Comparison of ENCODE assay signal across 34 cellular contexts in the genomic region with DNA sequence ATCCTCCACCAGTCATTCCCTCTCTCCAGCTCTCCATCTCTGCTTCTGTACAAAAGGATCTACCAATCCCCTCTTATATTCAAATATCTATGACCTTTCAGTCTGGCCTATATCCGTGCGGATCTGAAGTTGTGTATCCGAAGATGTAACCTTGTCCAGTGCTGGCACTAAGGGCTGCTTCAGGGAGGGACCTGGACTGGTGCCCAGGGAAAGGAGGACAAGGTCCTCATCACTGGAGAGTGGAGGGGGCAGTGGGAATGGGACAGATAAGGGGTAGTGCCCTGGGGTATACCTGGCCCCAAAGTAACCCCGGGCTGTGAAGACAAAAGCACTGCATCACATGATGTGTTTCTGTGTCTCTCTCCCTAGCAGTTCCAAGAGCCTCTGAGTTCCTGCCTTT. TPM values are rescaled to one million over a fixed set of nuclear protein-coding genes. Genes with fewer than 3 reads are reported as not detected.
"Had no signal": no experiment of that assay in that cellular context is flagged by ENCODE, and none has a peak within 500 bp of the region (broad histone marks: within the 10 kb centered on the region; RNA-seq: fewer than 3 reads in every experiment).

No MANE protein-coding gene starts in this region.

- FAIRE-seq: islet of Langerhans, kidney had no signal

- H3K36me3 ChIP-seq: left lung, lower lobe of right lung, neural progenitor cell, neutrophil, ovary, right atrium auricular region, right lobe of liver, stomach, thyroid gland, transverse colon, upper lobe of right lung, uterus had no signal

- H3K27me3 ChIP-seq: left lung, neural progenitor cell, ovary, right atrium auricular region, right lobe of liver, testis, thyroid gland, transverse colon, upper lobe of right lung, uterus had no signal

- H3K36me3 Mint-ChIP-seq: immature natural killer cell; mesothelial cell of epicardium; naive B cell; natural killer cell; neural progenitor cell; stimulated activated memory B cell treated with anti-CD40 and anti-IgM and Interleukin-4, amounts not matched to agents 10 μg/mL and 1 μg/mL and 100 μg/mL, for 72 hours had no signal

- H3K4me3 Mint-ChIP-seq: immature natural killer cell; mesothelial cell of epicardium; naive B cell; natural killer cell; nephron progenitor cell; neural progenitor cell; stimulated activated memory B cell treated with anti-CD40 and anti-IgM and Interleukin-4, amounts not matched to agents 10 μg/mL and 1 μg/mL and 100 μg/mL, for 72 hours had no signal

- H3K4me1 ChIP-seq: left lung, lower lobe of right lung, neural progenitor cell, right atrium auricular region, right lobe of liver, stomach, testis, thyroid gland, transverse colon, upper lobe of right lung, uterus had no signal

- H3K27me3 Mint-ChIP-seq: naive B cell; stimulated activated memory B cell treated with anti-CD40 and anti-IgM and Interleukin-4, amounts not matched to agents 10 μg/mL and 1 μg/mL and 100 μg/mL, for 72 hours had no signal

- H3K27ac ChIP-seq: left lung, lower lobe of right lung, neural progenitor cell, neutrophil, ovary, right atrium auricular region, right lobe of liver, stomach, testis, thyroid gland, transverse colon, upper lobe of right lung, uterus had no signal

- DNase-seq: hypothalamus; immature natural killer cell; kidney; left colon; left lung; lower lobe of right lung; mammary epithelial cell; mesendoderm; naive B cell; natural killer cell; nephron progenitor cell; occipital lobe; ovary; right lobe of liver; stimulated activated CD4-positive, alpha-beta T cell treated with anti-CD3 and anti-CD28 coated beads, Interleukin-1b, Interleukin-23, amount 100 ng/mL, for 48 hours; stimulated activated CD4-positive, alpha-beta T cell treated with anti-CD3 and anti-CD28 coated beads, Interleukin-2, amount 100 ng/mL, for 48 hours; stimulated activated CD4-positive, alpha-beta T cell treated with anti-CD3 and anti-CD28 coated beads, Interleukin-4, amount 100 ng/mL, for 4 hours; stimulated activated CD8-positive, alpha-beta memory T cell treated with anti-CD3 and anti-CD28 coated beads, Interleukin-4, amount 100 ng/mL, for 48 hours; stimulated activated naive CD4-positive, alpha-beta T cell treated with Interleukin-2 at 50 U/mL for 16 hours; stomach; testis; thyroid gland; transverse colon; upper lobe of right lung; uterus had no signal

- H3K9me3 Mint-ChIP-seq: immature natural killer cell; mesothelial cell of epicardium; naive B cell; natural killer cell; nephron progenitor cell; neural progenitor cell; stimulated activated memory B cell treated with anti-CD40 and anti-IgM and Interleukin-4, amounts not matched to agents 10 μg/mL and 1 μg/mL and 100 μg/mL, for 72 hours had no signal

- H3K27ac Mint-ChIP-seq: immature natural killer cell; mesothelial cell of epicardium; natural killer cell; nephron progenitor cell; neural progenitor cell; progenitor cell of endocrine pancreas; stimulated activated memory B cell treated with anti-CD40 and anti-IgM and Interleukin-4, amounts not matched to agents 10 μg/mL and 1 μg/mL and 100 μg/mL, for 72 hours had no signal

- H3K9me3 ChIP-seq: left lung, lower lobe of right lung, neutrophil, ovary, right atrium auricular region, right lobe of liver, stomach, testis, thyroid gland, transverse colon, upper lobe of right lung, uterus had no signal

- H3K4me3 ChIP-seq: left lung, lower lobe of right lung, neural progenitor cell, ovary, right atrium auricular region, right lobe of liver, smooth muscle cell, stomach, testis, thyroid gland, transverse colon, upper lobe of right lung, uterus had no signal

- H3K4me1 Mint-ChIP-seq: immature natural killer cell; mesothelial cell of epicardium; naive B cell; natural killer cell; nephron progenitor cell; neural progenitor cell; stimulated activated memory B cell treated with anti-CD40 and anti-IgM and Interleukin-4, amounts not matched to agents 10 μg/mL and 1 μg/mL and 100 μg/mL, for 72 hours had no signal

RNA-seq across cellular contexts. Expression of gene TMEM225B, which starts 1.8 kb away (rescaled TPM):
- total RNA-seq: mammary epithelial cell, occipital lobe, pulmonary artery endothelial cell, right atrium auricular region had no signal
- polyA plus RNA-seq: mammary epithelial cell had no signal
